ENCODE assay signal across 27 cellular contexts in genomic region chr10:21742740-21743412, GRCh38.
DNase-seq lines count a peak whose midpoint lies in the region; ATAC-seq and TF ChIP-seq lines count a peak whose summit lies in the region.
"Had no signal": no experiment of that assay in that cellular context is flagged by ENCODE, and none has a peak within 500 bp of the region (broad histone marks: within the 10 kb centered on the region; RNA-seq: fewer than 3 reads in every experiment).

No MANE protein-coding gene starts in this region.

- H3K36me3 Mint-ChIP-seq in central memory CD8-positive, alpha-beta T cell (ENCODE audit: insufficient read depth) = peaks cover 43% of the 10 kb centered on the region
- H3K36me3 Mint-ChIP-seq in naive thymus-derived CD4-positive, alpha-beta T cell = peaks cover 10 to 35% (median 32%) of the 10 kb centered on the region in 5 donors

- no peak overlapping the region for H3K4me3 Mint-ChIP-seq in central memory CD8-positive, alpha-beta T cell
- no peak overlapping the region for H3K4me3 Mint-ChIP-seq in naive thymus-derived CD4-positive, alpha-beta T cell
- H3K4me3 Mint-ChIP-seq: stimulated activated effector memory CD8-positive, alpha-beta T cell treated with anti-CD3 and anti-CD28 coated beads, Interleukin-12 subunit alpha, Interleukin-12 subunit beta, amount 100 ng/mL, for 72 hours had no signal

- no peak for TF ChIP-seq CTCF in osteoblast (IDR thresholded peaks at IDR 0.05; ENCODE audit: extremely low read depth, low read depth, low read length)

- H3K27me3 Mint-ChIP-seq in central memory CD8-positive, alpha-beta T cell = no peaks in the 10 kb centered on the region
- no peaks in the 10 kb centered on the region for H3K27me3 Mint-ChIP-seq in naive thymus-derived CD4-positive, alpha-beta T cell
- H3K27me3 Mint-ChIP-seq: progenitor cell of endocrine pancreas had no signal

- intact Hi-C loops in naive thymus-derived CD4-positive, alpha-beta T cell (cut with micrococcal nuclease) = loop anchor here in 1 of 2 donors (10.0 kb wide), 1 partner anchor 52 kb away; no protein-coding TSS in a partner anchor

- POLR2A ChIA-PET in naive thymus-derived CD4-positive, alpha-beta T cell (lab: Charles Lee) = no interaction called here

- no peaks in the 10 kb centered on the region for H3K79me2 ChIP-seq in osteoblast (ENCODE audit: insufficient read depth, low read length)

- H4K20me1 ChIP-seq in osteoblast (ENCODE audit: insufficient read depth, low read length) = no peaks in the 10 kb centered on the region

- H2AFZ ChIP-seq in osteoblast (ENCODE audit: low read length) = no peak overlapping the region

- H3K4me2 ChIP-seq in osteoblast (ENCODE audit: insufficient read depth, low read length) = no peak overlapping the region

- CTCF ChIA-PET in naive thymus-derived CD4-positive, alpha-beta T cell (lab: Charles Lee) = interaction anchor here (0.6 to 0.9 kb wide), 2 partner anchors 22 to 979 kb away, joined by 3 read pairs; no protein-coding TSS in a partner anchor

- H3K4me1 Mint-ChIP-seq in central memory CD8-positive, alpha-beta T cell = peaks cover 42% of the 10 kb centered on the region
- H3K4me1 Mint-ChIP-seq in naive thymus-derived CD4-positive, alpha-beta T cell = peaks cover 24 to 69% (median 57%) of the 10 kb centered on the region in 7 donors

- peaks cover 0 to 12% (median 4%) of the 10 kb centered on the region in 3 experiments for H3K36me3 ChIP-seq in naive thymus-derived CD4-positive, alpha-beta T cell (ENCODE audit: control insufficient read depth in 2 of 3, insufficient read depth in 3 of 3, low read length in 3 of 3)
- H3K36me3 ChIP-seq in osteoblast (ENCODE audit: insufficient read depth, low read length) = peaks cover 53% of the 10 kb centered on the region

- peak overlapping the region; percentile 38 for H3K27ac Mint-ChIP-seq in central memory CD8-positive, alpha-beta T cell (ENCODE audit: low read depth)
- peak overlapping the region in 8 of 9 donors; percentile 33 to 92 (median 74) for H3K27ac Mint-ChIP-seq in naive thymus-derived CD4-positive, alpha-beta T cell
- H3K27ac Mint-ChIP-seq: progenitor cell of endocrine pancreas; stimulated activated effector memory CD8-positive, alpha-beta T cell treated with anti-CD3 and anti-CD28 coated beads, Interleukin-12 subunit alpha, Interleukin-12 subunit beta, amount 100 ng/mL, for 72 hours had no signal

- H3K9me3 Mint-ChIP-seq in central memory CD8-positive, alpha-beta T cell = no peaks in the 10 kb centered on the region
- H3K9me3 Mint-ChIP-seq in naive thymus-derived CD4-positive, alpha-beta T cell = no peaks in the 10 kb centered on the region
- H3K9me3 Mint-ChIP-seq: stimulated activated effector memory CD8-positive, alpha-beta T cell treated with anti-CD3 and anti-CD28 coated beads, Interleukin-12 subunit alpha, Interleukin-12 subunit beta, amount 100 ng/mL, for 72 hours had no signal

- no peak overlapping the region for H3K27ac ChIP-seq in naive thymus-derived CD4-positive, alpha-beta T cell (ENCODE audit: low read depth, low read length)
- no peak overlapping the region for H3K27ac ChIP-seq in osteoblast (ENCODE audit: low read depth, low read length)
- H3K27ac ChIP-seq: RWPE1, SK-N-MC, testis had no signal

- no peaks in the 10 kb centered on the region for H3K9me3 ChIP-seq in naive thymus-derived CD4-positive, alpha-beta T cell (ENCODE audit: control insufficient read depth in 2 of 3, low read length in 3 of 3)
- H3K9me3 ChIP-seq in osteoblast (ENCODE audit: low read depth, low read length) = no peaks in the 10 kb centered on the region
- H3K9me3 ChIP-seq: testis had no signal

- peaks cover 17 to 44% of the 10 kb centered on the region in 2 donors for H3K4me1 ChIP-seq in naive thymus-derived CD4-positive, alpha-beta T cell (ENCODE audit: control insufficient read depth in 2 of 2, insufficient read depth in 2 of 2, low read length in 2 of 2)
- H3K4me1 ChIP-seq in osteoblast (ENCODE audit: insufficient read depth, low read length) = no peaks in the 10 kb centered on the region
- H3K4me1 ChIP-seq: testis had no signal

- H3K4me3 ChIP-seq in naive thymus-derived CD4-positive, alpha-beta T cell (ENCODE audit: low read length) = no peak overlapping the region
- no peak overlapping the region for H3K4me3 ChIP-seq in osteoblast (ENCODE audit: insufficient read depth, low read length)
- H3K4me3 ChIP-seq: lung, SK-N-MC, testis had no signal

- ATAC-seq in central memory CD8-positive, alpha-beta T cell (replicated peaks; ENCODE audit: extremely low read depth, poor library complexity, severe bottlenecking) = no peak
- no peak for ATAC-seq in naive thymus-derived CD4-positive, alpha-beta T cell
- no peak for ATAC-seq in GM21528 (IDR thresholded peaks at IDR 0.05; ENCODE audit: low FRiP score, unreplicated experiment)
- ATAC-seq: sciatic nerve; stimulated activated effector memory CD8-positive, alpha-beta T cell treated with anti-CD3 and anti-CD28 coated beads, Interleukin-12 subunit alpha, Interleukin-12 subunit beta, amount 100 ng/mL, for 72 hours had no signal

- no peaks in the 10 kb centered on the region for H3K27me3 ChIP-seq in naive thymus-derived CD4-positive, alpha-beta T cell (ENCODE audit: control insufficient read depth in 2 of 2, insufficient read depth in 2 of 2, low read length in 2 of 2)
- H3K27me3 ChIP-seq in osteoblast (ENCODE audit: insufficient read depth, low read length) = no peaks in the 10 kb centered on the region
- H3K27me3 ChIP-seq: testis had no signal

- DNase-seq in DMS53 (lab: John Stamatoyannopoulos, UW) (peak; percentile 31), DMS53 treated with DMSO at 0.1 percent for 48 hours (lab: John Stamatoyannopoulos, UW; ENCODE audit: unreplicated experiment) (no peak), HT-29 (ENCODE audit: low spot score) (peak; percentile 32), nucleus accumbens (lab: John Stamatoyannopoulos, UW) (no peak), osteoblast (ENCODE audit: insufficient read length, low spot score, missing footprints) (no peak)
- no peak for DNase-seq in central memory CD8-positive, alpha-beta T cell (ENCODE audit: low spot score in 2 of 2)
- no peak for DNase-seq in naive thymus-derived CD4-positive, alpha-beta T cell
- DNase-seq: 8988T; activated CD4-positive, alpha-beta T cell treated with anti-CD3 and anti-CD28 coated beads for 4 hours; activated gamma-delta T cell treated with Interleukin-2 at 50 U/mL for 16 hours; activated T-cell treated with anti-CD3 and anti-CD28 coated beads, Interleukin-2, amount 50 U/mL, for 1 hour; glutamatergic neuron; GOT3; kidney glomerular epithelial cell; NCI-H1105; NCI-H187 treated with DMSO at 0.1 percent for 48 hours; NCI-H226; NCI-H69; stimulated activated CD4-positive, alpha-beta T cell treated with anti-CD3 and anti-CD28 coated beads, Interleukin-4, amount 100 ng/mL, for 24 hours; testis had no signal

Comparison
In these comparisons a context has a peak if more than half of its experiments do, and no peak if none do; other contexts are left out.
1. DNase-seq: peak in DMS53 (single experiment) and HT-29 (single experiment); none in DMS53 treated with DMSO at 0.1 percent for 48 hours (single experiment), central memory CD8-positive, alpha-beta T cell (0 of 2), naive thymus-derived CD4-positive, alpha-beta T cell (0 of 9), nucleus accumbens (0 of 56) and osteoblast (single experiment).